In the genomic region with DNA sequence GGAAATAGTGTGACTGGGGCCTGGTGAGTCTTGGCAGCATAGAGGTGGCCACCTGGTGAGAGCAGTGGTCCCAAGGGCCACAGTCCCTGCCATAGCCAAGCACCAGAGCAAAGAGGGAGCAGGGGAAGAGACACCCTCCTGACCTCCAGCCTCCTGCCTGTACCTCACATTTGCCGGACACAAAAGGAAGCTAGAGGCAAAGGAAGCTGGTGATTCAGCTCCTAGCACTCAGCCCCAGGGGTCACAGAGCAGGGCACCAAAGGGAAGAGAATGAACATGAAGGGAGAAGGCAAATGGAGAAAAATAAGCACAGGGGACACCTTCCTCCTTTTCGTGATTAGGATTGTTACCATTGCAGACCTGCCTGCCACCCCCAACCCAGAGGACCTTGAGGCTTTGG, we compare ENCODE assay signal across 17 cellular contexts.
A peak's percentile ranks its signal among the peaks of the same experiment; 100 is the strongest.
DNase-seq lines count a peak whose midpoint lies in the region; ATAC-seq, FAIRE-seq and TF ChIP-seq lines count a peak whose summit lies in the region.
"Had no signal": no experiment of that assay in that cellular context is flagged by ENCODE, and none has a peak within 500 bp of the region (broad histone marks: within the 10 kb centered on the region; RNA-seq: fewer than 3 reads in every experiment).

No MANE protein-coding gene starts in this region.

- H3K27ac ChIP-seq in PC-3 (ENCODE audit: low read length) (no peak overlapping the region), endothelial cell of umbilical vein (ENCODE audit: insufficient read depth, low read depth, low read length) (peak overlapping the region; percentile 77), neuronal stem cell (replicated peaks; ENCODE audit: low read length) (no peak overlapping the region), heart left ventricle (peak overlapping the region in 1 of 12 donors; percentile 89)

- TF ChIP-seq POLR2A in endothelial cell of umbilical vein (IDR thresholded peaks at IDR 0.05; ENCODE audit: low read depth, low read length) (no peak), heart left ventricle (IDR thresholded peaks at IDR 0.05) (no peak)

- peak overlapping the region; percentile 44 for H3K18ac ChIP-seq in neuronal stem cell (ENCODE audit: low read length)

- H3K4me3 ChIP-seq in PC-3 (ENCODE audit: low read length) = no peak overlapping the region
- no peak overlapping the region for H3K4me3 ChIP-seq in endothelial cell of umbilical vein (replicated peaks in 1 of 3; ENCODE audit: insufficient read depth in 1 of 3, low read depth in 1 of 3, low read length in 3 of 3)
- no peak overlapping the region for H3K4me3 ChIP-seq in neuronal stem cell (ENCODE audit: low read length in 2 of 2)
- no peak overlapping the region for H3K4me3 ChIP-seq in heart left ventricle
- H3K4me3 ChIP-seq: esophagus muscularis mucosa had no signal

- TF ChIP-seq CTCF in PC-3 (conservative IDR thresholded peaks at IDR 0.05; ENCODE audit: low read depth, low read length) (no peak), endothelial cell of umbilical vein (IDR thresholded peaks at IDR 0.05; ENCODE audit: extremely low read depth in 1 of 2, insufficient read depth in 1 of 2, low read depth in 1 of 2, low read length in 2 of 2) (no peak), heart left ventricle (IDR thresholded peaks at IDR 0.05) (no peak)

- no peaks in the 10 kb centered on the region for H3K9me3 ChIP-seq in PC-3 (ENCODE audit: low read length)
- H3K9me3 ChIP-seq in endothelial cell of umbilical vein (replicated peaks; ENCODE audit: control insufficient read depth, insufficient read depth, low read length) = no peaks in the 10 kb centered on the region
- peaks cover 7 to 10% of the 10 kb centered on the region in 2 donors for H3K9me3 ChIP-seq in neuronal stem cell (replicated peaks in 1 of 2; ENCODE audit: control insufficient read depth in 2 of 2, insufficient read depth in 1 of 2, low read depth in 1 of 2, low read length in 2 of 2)
- peaks cover 0 to 5% (median 0%) of the 10 kb centered on the region in 12 donors for H3K9me3 ChIP-seq in heart left ventricle
- H3K9me3 ChIP-seq: esophagus muscularis mucosa had no signal

- H4K8ac ChIP-seq in neuronal stem cell (ENCODE audit: low read depth, low read length) = no peak overlapping the region

- CTCF ChIA-PET in PC-3 (lab: Charles Lee) (no interaction called here), endothelial cell of umbilical vein (lab: Charles Lee) (interaction anchor here (1.9 kb wide), 1 partner anchor 240 kb away, joined by 4 read pairs; no protein-coding TSS in a partner anchor)

- H2BK15ac ChIP-seq in neuronal stem cell (ENCODE audit: low read length) = no peak overlapping the region

- H3K36me3 ChIP-seq in PC-3 (ENCODE audit: low read depth, low read length) (no peaks in the 10 kb centered on the region), endothelial cell of umbilical vein (ENCODE audit: control insufficient read depth in 2 of 2, extremely low read depth in 1 of 2, insufficient read depth in 2 of 2, low read length in 2 of 2) (no peaks in the 10 kb centered on the region), neuronal stem cell (replicated peaks in 1 of 2; ENCODE audit: control insufficient read depth in 2 of 2, insufficient read depth in 2 of 2, low read length in 2 of 2) (no peaks in the 10 kb centered on the region), heart left ventricle (no peaks in the 10 kb centered on the region)
- H3K36me3 ChIP-seq: esophagus muscularis mucosa had no signal

- H3K4ac ChIP-seq in neuronal stem cell (ENCODE audit: low read length) = no peak overlapping the region

- no peaks in the 10 kb centered on the region for H3K9me2 ChIP-seq in PC-3 (replicated peaks; ENCODE audit: low read length)

- H2BK12ac ChIP-seq in neuronal stem cell (ENCODE audit: low read length) = peak overlapping the region; percentile 14

- no peaks in the 10 kb centered on the region for H3K79me1 ChIP-seq in neuronal stem cell (ENCODE audit: low read depth, low read length)

- intact Hi-C loops in PC-3 (cut with micrococcal nuclease) (loop anchor here (2.0 kb wide), 1 partner anchor 25 kb away; no protein-coding TSS in a partner anchor), endothelial cell of umbilical vein (cut with micrococcal nuclease) (loop anchor here (1.0 to 10.0 kb wide), 6 partner anchors 22 to 631 kb away; no protein-coding TSS in a partner anchor), heart left ventricle (cut with DNase I) (no loop called here)

- H3K9me1 ChIP-seq in endothelial cell of umbilical vein (replicated peaks; ENCODE audit: control insufficient read depth, extremely low read depth, insufficient read depth, low read length) = no peaks in the 10 kb centered on the region

- DNase-seq in CD1c-positive myeloid dendritic cell (ENCODE audit: extremely low spot score) (peak; percentile 35), PC-3 (peak; percentile 21), endothelial cell of umbilical vein (ENCODE audit: low read depth, low spot score) (peak; percentile 59), neuronal stem cell (ENCODE audit: low spot score) (no peak), NOMO-1 treated with DMSO at 0.1 percent for 48 hours (lab: John Stamatoyannopoulos, UW; ENCODE audit: unreplicated experiment) (no peak), HuH-7 (ENCODE audit: low spot score) (no peak), heart left ventricle (no peak), activated gamma-delta T cell (lab: John Stamatoyannopoulos, UW) (no peak)
- DNase-seq: activated CD4-positive, alpha-beta T cell treated with anti-CD3 and anti-CD28 coated beads for 4 hours; activated naive CD8-positive, alpha-beta T cell treated with anti-CD3 and anti-CD28 coated beads, Interleukin-2, amount 50 U/mL, for 24 hours; activated T-cell treated with anti-CD3 and anti-CD28 coated beads, Interleukin-2, amount 50 U/mL, for 24 hours; left ventricle myocardium superior; NCI-H1092; NCI-H446; T-helper 2 cell had no signal

- H3K14ac ChIP-seq in neuronal stem cell (ENCODE audit: low read length) = no peak overlapping the region

- no peak overlapping the region for H3K23ac ChIP-seq in neuronal stem cell (ENCODE audit: low read depth, low read length, poor library complexity)

- H2AK5ac ChIP-seq in neuronal stem cell (ENCODE audit: low read depth, low read length) = peak overlapping the region; percentile 9

- dilution Hi-C loops in endothelial cell of umbilical vein (cut with MboI; ENCODE audit: extremely low pct_ligation_motif_present, low sequenced_read_pairs) = no loop called here

- no CpG with 5 or more reads among the region's 2 CpGs for WGBS in neuronal stem cell (ENCODE audit: extremely low coverage in 2 of 2, insufficient read length in 2 of 2, insufficient replicate concordance in 1 of 2), 2 donors
- 74 to 82% (median 78%) methylated on average over 2 of the region's 2 CpGs for WGBS in heart left ventricle, 4 donors

- FAIRE-seq in endothelial cell of umbilical vein (lab: Jason Lieb, UNC) = no peak
- FAIRE-seq: colon had no signal

- H2BK5ac ChIP-seq in neuronal stem cell (ENCODE audit: low read length) = no peak overlapping the region

- H3K79me2 ChIP-seq in PC-3 (ENCODE audit: low read length) (no peaks in the 10 kb centered on the region), endothelial cell of umbilical vein (ENCODE audit: control insufficient read depth, insufficient read depth, low read length) (no peaks in the 10 kb centered on the region)

- ATAC-seq in PC-3 (no peak), heart left ventricle (no peak)
- ATAC-seq: activated naive CD8-positive, alpha-beta T cell treated with anti-CD3 and anti-CD28 coated beads, Interleukin-2, amount 50 U/mL, for 24 hours had no signal

- H3K4me2 ChIP-seq in PC-3 (ENCODE audit: low read length) (no peak overlapping the region), endothelial cell of umbilical vein (ENCODE audit: insufficient read depth, low read length) (no peak overlapping the region), neuronal stem cell (ENCODE audit: insufficient read depth, low read length, poor library complexity, severe bottlenecking) (no peak overlapping the region)

- POLR2A ChIA-PET in PC-3 (lab: Charles Lee; ENCODE audit: unreplicated experiment) = interaction anchor here (0.6 kb wide), 1 partner anchor 18 kb away, joined by 4 read pairs; no protein-coding TSS in a partner anchor
- POLR2A ChIA-PET in endothelial cell of umbilical vein (lab: Charles Lee) = interaction anchor here (1.3 to 2.5 kb wide), 2 partner anchors 216 to 217 kb away, joined by 3 to 8 read pairs; a partner anchor contains a TSS

- H4K20me1 ChIP-seq in PC-3 (ENCODE audit: low read length) = no peaks in the 10 kb centered on the region
- H4K20me1 ChIP-seq in endothelial cell of umbilical vein (replicated peaks; ENCODE audit: control insufficient read depth, extremely low read depth, insufficient read depth, low read length) = no peaks in the 10 kb centered on the region

- no peak overlapping the region for H3K9ac ChIP-seq in PC-3 (ENCODE audit: low read length)
- no peak overlapping the region for H3K9ac ChIP-seq in endothelial cell of umbilical vein (replicated peaks; ENCODE audit: extremely low read depth, insufficient read depth, low read length)
- H3K9ac ChIP-seq in neuronal stem cell (ENCODE audit: low read depth, low read length, poor library complexity) = no peak overlapping the region

- no peak overlapping the region for H4K91ac ChIP-seq in neuronal stem cell (ENCODE audit: low read depth, low read length, poor library complexity)

- H3K27me3 ChIP-seq in PC-3 (ENCODE audit: low read length) (no peaks in the 10 kb centered on the region), endothelial cell of umbilical vein (ENCODE audit: control insufficient read depth in 2 of 2, insufficient read depth in 2 of 2, low read length in 2 of 2) (no peaks in the 10 kb centered on the region), neuronal stem cell (ENCODE audit: control insufficient read depth in 3 of 3, insufficient read depth in 3 of 3, low read depth in 1 of 3, low read length in 3 of 3) (no peaks in the 10 kb centered on the region), heart left ventricle (no peaks in the 10 kb centered on the region)
- H3K27me3 ChIP-seq: esophagus muscularis mucosa had no signal

- BruUV-seq in PC-3 (replicated peaks; lab: Mats Ljungman, UMichigan) (no TSS peak), endothelial cell of umbilical vein (replicated peaks; lab: Mats Ljungman, UMichigan) (no TSS peak)

- H3K4me1 ChIP-seq in PC-3 (ENCODE audit: insufficient read depth, low read length) (peaks cover 29% of the 10 kb centered on the region), endothelial cell of umbilical vein (ENCODE audit: control insufficient read depth, extremely low read depth, insufficient read depth, low read length) (peaks cover 40% of the 10 kb centered on the region), neuronal stem cell (ENCODE audit: control insufficient read depth in 2 of 2, insufficient read depth in 1 of 2, low read depth in 1 of 2, low read length in 2 of 2) (peaks cover 11 to 16% of the 10 kb centered on the region in 2 donors), heart left ventricle (peaks cover 0 to 47% (median 8%) of the 10 kb centered on the region in 12 donors)

- no peak overlapping the region for H2AFZ ChIP-seq in PC-3 (ENCODE audit: low read length)
- no peak overlapping the region for H2AFZ ChIP-seq in endothelial cell of umbilical vein (ENCODE audit: low read depth, low read length)
- H2AFZ ChIP-seq in neuronal stem cell (ENCODE audit: low read length) = no peak overlapping the region

- H2BK120ac ChIP-seq in neuronal stem cell (ENCODE audit: low read depth, low read length) = no peak overlapping the region

- no peaks in the 10 kb centered on the region for H3F3A ChIP-seq in PC-3 (ENCODE audit: low read length, unreplicated experiment)

Comparison
In these comparisons a context has a peak if more than half of its experiments do, and no peak if none do; other contexts are left out.
1. DNase-seq: peak in CD1c-positive myeloid dendritic cell (single experiment), PC-3 (single experiment) and endothelial cell of umbilical vein (single experiment); none in neuronal stem cell (single experiment), NOMO-1 treated with DMSO at 0.1 percent for 48 hours (single experiment), HuH-7 (single experiment), heart left ventricle (0 of 5) and activated gamma-delta T cell (single experiment).
2. intact Hi-C loops: an anchor here in PC-3 (2.0 kb wide) and endothelial cell of umbilical vein (1.0 to 10.0 kb wide); none called in heart left ventricle.